In genomic region chr19:47158879-47159509, GRCh38 we compare ENCODE assay signal across 8 cellular contexts. TPM values are rescaled to one million over a fixed set of nuclear protein-coding genes. Genes with fewer than 3 reads are reported as not detected.
DNase-seq lines count a peak whose midpoint lies in the region; ATAC-seq and TF ChIP-seq lines count a peak whose summit lies in the region.

No MANE protein-coding gene starts in this region.

- H3K4me3 Mint-ChIP-seq in activated B cell treated with CpG ODN at 0.5 μM for 24 hours (no peak overlapping the region), endothelial cell (ENCODE audit: unreplicated experiment) (no peak overlapping the region)

- peaks cover 46% of the 10 kb centered on the region for H3K4me1 ChIP-seq in DND-41 (ENCODE audit: insufficient read depth, low read length)

- no peaks in the 10 kb centered on the region for H3K27me3 Mint-ChIP-seq in activated B cell treated with CpG ODN at 0.5 μM for 24 hours
- peaks cover 1% of the 10 kb centered on the region for H3K27me3 Mint-ChIP-seq in endothelial cell (ENCODE audit: unreplicated experiment)

- peak overlapping the region; percentile 4 for H3K27ac Mint-ChIP-seq in activated B cell treated with CpG ODN at 0.5 μM for 24 hours
- peak overlapping the region; percentile 100 for H3K27ac Mint-ChIP-seq in endothelial cell (ENCODE audit: unreplicated experiment)

- CTCF ChIA-PET in activated B cell treated with CpG ODN at 0.5 μM for 24 hours (lab: Charles Lee): interaction anchor here (0.9 to 3.6 kb wide), 3 partner anchors 52 to 86 kb away, joined by 3 to 17 read pairs (median 3); no protein-coding TSS in a partner anchor

- POLR2A ChIA-PET in activated B cell treated with CpG ODN at 0.5 μM for 24 hours (lab: Charles Lee): interaction anchor here (0.6 to 1.4 kb wide), 3 partner anchors 20 to 97 kb away, joined by 3 to 6 read pairs (median 3); partner anchors contain the start of gene CCDC9

- peak; percentile 68 for ATAC-seq in DND-41 (ENCODE audit: insufficient read depth, low read depth)
- ATAC-seq in activated B cell treated with CpG ODN at 0.5 μM for 24 hours (ENCODE audit: low read depth): no peak
- no peak for ATAC-seq in GM19035 (IDR thresholded peaks at IDR 0.05; ENCODE audit: unreplicated experiment)

- H3K27ac ChIP-seq in DND-41 (ENCODE audit: low read length): peak overlapping the region; percentile 71

- H3K36me3 Mint-ChIP-seq in activated B cell treated with CpG ODN at 0.5 μM for 24 hours (ENCODE audit: low read depth) (peaks cover 51% of the 10 kb centered on the region), endothelial cell (ENCODE audit: low read depth, unreplicated experiment) (peaks cover 21% of the 10 kb centered on the region)

- H3K36me3 ChIP-seq in DND-41 (ENCODE audit: insufficient read depth, low read length): peaks cover 90% of the 10 kb centered on the region

- H2AFZ ChIP-seq in DND-41 (ENCODE audit: low read depth, low read length): no peak overlapping the region

- TF ChIP-seq CTCF in DND-41 (IDR thresholded peaks at IDR 0.05; ENCODE audit: borderline replicate concordance, extremely low read depth, low read length, poor library complexity, severe bottlenecking): no peak
- TF ChIP-seq CTCF in activated B cell treated with CpG ODN at 0.5 μM for 24 hours (IDR thresholded peaks at IDR 0.05): no peak
- no peak for TF ChIP-seq CTCF in endothelial cell (IDR thresholded peaks at IDR 0.05; ENCODE audit: unreplicated experiment)

- H3K79me2 ChIP-seq in DND-41 (ENCODE audit: insufficient read depth, low read length): peaks cover 72% of the 10 kb centered on the region

- peaks cover 32% of the 10 kb centered on the region for H3K4me1 Mint-ChIP-seq in activated B cell treated with CpG ODN at 0.5 μM for 24 hours
- H3K4me1 Mint-ChIP-seq in endothelial cell (ENCODE audit: unreplicated experiment): peaks cover 33% of the 10 kb centered on the region

- H3K9me3 Mint-ChIP-seq in activated B cell treated with CpG ODN at 0.5 μM for 24 hours (no peaks in the 10 kb centered on the region), endothelial cell (ENCODE audit: unreplicated experiment) (no peaks in the 10 kb centered on the region)

- DNase-seq in DND-41 (peak; percentile 33), activated B cell treated with CpG ODN at 0.5 μM for 24 hours (no peak), endothelial cell (ENCODE audit: low spot score) (no peak), renal cortical epithelial cell (ENCODE audit: low read depth) (peak; percentile 88), NCI-H1436 (lab: John Stamatoyannopoulos, UW) (no peak), ureter (ENCODE audit: low spot score) (no peak), NCI-H748 treated with DMSO at 0.1 percent for 48 hours (lab: John Stamatoyannopoulos, UW) (no peak)

- H3K27me3 ChIP-seq in DND-41 (ENCODE audit: insufficient read depth, low read length, poor library complexity): no peaks in the 10 kb centered on the region

- peaks cover 56% of the 10 kb centered on the region for H4K20me1 ChIP-seq in DND-41 (ENCODE audit: insufficient read depth, low read length)

- H3K4me2 ChIP-seq in DND-41 (ENCODE audit: insufficient read depth, low read length): no peak overlapping the region

- intact Hi-C loops in activated B cell treated with CpG ODN at 0.5 μM for 24 hours (cut with micrococcal nuclease): loop anchor here (5.0 kb wide), 1 partner anchor 33 kb away; no protein-coding TSS in a partner anchor

- H3K9ac ChIP-seq in DND-41 (ENCODE audit: low read depth, low read length): no peak overlapping the region

- H3K4me3 ChIP-seq in DND-41 (ENCODE audit: low read depth in 1 of 2, low read length in 2 of 2): no peak overlapping the region

- H3K9me3 ChIP-seq in DND-41 (ENCODE audit: insufficient read depth, low read length, severe bottlenecking): no peaks in the 10 kb centered on the region

RNA-seq across cellular contexts. Expression of gene SAE1, which starts 28.4 kb away (rescaled TPM):
- total RNA-seq in activated B cell treated with CpG ODN at 0.5 μM for 24 hours: 64.5 and 67.4 TPM in 2 replicates
- 134 TPM for total RNA-seq in endothelial cell (ENCODE audit: unreplicated experiment)
- 106 and 164 TPM in 2 replicates for total RNA-seq in renal cortical epithelial cell
- 56.9 TPM for total RNA-seq in ureter

RNA-seq across cellular contexts. Expression of gene ZC3H4, which starts 45.4 kb away (rescaled TPM):
- 83.8 and 89.1 TPM in 2 replicates for total RNA-seq in activated B cell treated with CpG ODN at 0.5 μM for 24 hours
- total RNA-seq in endothelial cell (ENCODE audit: unreplicated experiment): 56.7 TPM
- 7.5 and 20.4 TPM in 2 replicates for total RNA-seq in renal cortical epithelial cell
- total RNA-seq in ureter: 55.1 TPM

Comparison
In these comparisons a context has a peak if more than half of its experiments do, and no peak if none do; other contexts are left out.
1. DNase-seq: peak in DND-41 (single experiment) and renal cortical epithelial cell (single experiment); none in activated B cell treated with CpG ODN at 0.5 μM for 24 hours (single experiment), endothelial cell (single experiment), NCI-H1436 (single experiment), ureter (single experiment) and NCI-H748 treated with DMSO at 0.1 percent for 48 hours (single experiment).